Comparison of ENCODE assay signal across 9 cellular contexts in the genomic region with DNA sequence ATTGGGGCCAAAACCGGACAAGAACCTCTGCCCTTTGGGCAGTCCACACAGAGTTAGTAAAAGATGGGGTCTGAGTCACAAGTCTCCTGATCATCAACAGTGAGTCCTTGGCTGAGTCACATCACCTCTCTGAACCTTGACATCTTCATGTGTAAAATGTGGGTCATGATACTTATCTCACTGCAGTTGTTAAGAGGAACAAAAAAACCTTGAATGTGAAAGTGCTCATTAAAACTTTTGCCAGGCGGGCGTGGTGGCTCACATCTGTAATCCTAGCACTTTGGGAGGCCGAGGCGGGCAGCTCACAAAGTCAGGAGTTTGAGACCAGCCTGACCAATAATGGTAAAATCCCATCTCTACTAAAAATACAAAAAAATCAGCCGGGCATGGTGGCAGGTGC. TPM values are rescaled to one million over a fixed set of nuclear protein-coding genes. Genes with fewer than 3 reads are reported as not detected.
A peak's percentile ranks its signal among the peaks of the same experiment; 100 is the strongest.
DNase-seq lines count a peak whose midpoint lies in the region; ATAC-seq, FAIRE-seq and TF ChIP-seq lines count a peak whose summit lies in the region.
"Had no signal": no experiment of that assay in that cellular context is flagged by ENCODE, and none has a peak within 500 bp of the region (broad histone marks: within the 10 kb centered on the region; RNA-seq: fewer than 3 reads in every experiment).

No MANE protein-coding gene starts in this region.

- WGBS in ovary, 3 donors, result 91 to 97% (median 92%) methylated on average over 6 of the region's 6 CpGs

- no peaks in the 10 kb centered on the region for H3K9me1 ChIP-seq in endothelial cell of umbilical vein (replicated peaks; ENCODE audit: control insufficient read depth, extremely low read depth, insufficient read depth, low read length)

- FAIRE-seq in endothelial cell of umbilical vein (lab: Jason Lieb, UNC), result no peak

- H2AFZ ChIP-seq in endothelial cell of umbilical vein (ENCODE audit: low read depth, low read length), result no peak overlapping the region

- BruUV-seq in endothelial cell of umbilical vein (replicated peaks; lab: Mats Ljungman, UMichigan), result no TSS peak

- peaks cover 14% of the 10 kb centered on the region for H3K4me1 ChIP-seq in endothelial cell of umbilical vein (ENCODE audit: control insufficient read depth, extremely low read depth, insufficient read depth, low read length)
- peaks cover 3% of the 10 kb centered on the region for H3K4me1 ChIP-seq in ovary (ENCODE audit: insufficient read depth)

- dilution Hi-C loops in endothelial cell of umbilical vein (cut with MboI; ENCODE audit: extremely low pct_ligation_motif_present, low sequenced_read_pairs), result no loop called here

- no peak for TF ChIP-seq CTCF in endothelial cell of umbilical vein (IDR thresholded peaks at IDR 0.05; ENCODE audit: extremely low read depth in 1 of 2, insufficient read depth in 1 of 2, low read depth in 1 of 2, low read length in 2 of 2)
- TF ChIP-seq CTCF in ovary (IDR thresholded peaks at IDR 0.05), result no peak

- H3K4me3 ChIP-seq in endothelial cell of umbilical vein (replicated peaks in 1 of 3; ENCODE audit: insufficient read depth in 1 of 3, low read depth in 1 of 3, low read length in 3 of 3) (no peak overlapping the region), ovary (no peak overlapping the region)

- DNase-seq in stimulated activated CD4-positive, alpha-beta T cell treated with anti-CD3 and anti-CD28 coated beads, Interleukin-4, amount 100 ng/mL, for 48 hours (ENCODE audit: low read depth in 2 of 2), result peak; percentile 4 to 15
- no peak for DNase-seq in stimulated activated CD4-positive, alpha-beta T cell treated with anti-CD3 and anti-CD28 coated beads, Interleukin-2, amount 100 ng/mL, for 48 hours
- DNase-seq in endothelial cell of umbilical vein (ENCODE audit: low read depth, low spot score) (peak; percentile 28), ovary (no peak), anterior cingulate cortex (lab: John Stamatoyannopoulos, UW) (no peak)
- DNase-seq: hippocampal formation had no signal

- no peaks in the 10 kb centered on the region for H4K20me1 ChIP-seq in endothelial cell of umbilical vein (replicated peaks; ENCODE audit: control insufficient read depth, extremely low read depth, insufficient read depth, low read length)

- H3K4me2 ChIP-seq in endothelial cell of umbilical vein (ENCODE audit: insufficient read depth, low read length), result no peak overlapping the region

- no peak for ATAC-seq in GM21447 (IDR thresholded peaks at IDR 0.05; ENCODE audit: unreplicated experiment)

- TF ChIP-seq POLR2A in endothelial cell of umbilical vein (IDR thresholded peaks at IDR 0.05; ENCODE audit: low read depth, low read length), result no peak
- no peak for TF ChIP-seq POLR2A in ovary (IDR thresholded peaks at IDR 0.05)

- CTCF ChIA-PET in endothelial cell of umbilical vein (lab: Charles Lee), result no interaction called here

- no peaks in the 10 kb centered on the region for H3K27me3 ChIP-seq in endothelial cell of umbilical vein (ENCODE audit: control insufficient read depth in 2 of 2, insufficient read depth in 2 of 2, low read length in 2 of 2)
- H3K27me3 ChIP-seq in ovary, result no peaks in the 10 kb centered on the region

- H3K9me3 ChIP-seq in endothelial cell of umbilical vein (replicated peaks; ENCODE audit: control insufficient read depth, insufficient read depth, low read length) (no peaks in the 10 kb centered on the region), ovary (no peaks in the 10 kb centered on the region)

- no peak overlapping the region for H3K9ac ChIP-seq in endothelial cell of umbilical vein (replicated peaks; ENCODE audit: extremely low read depth, insufficient read depth, low read length)

- TF ChIP-seq EP300 in ovary (IDR thresholded peaks at IDR 0.05), result no peak

- H3K27ac ChIP-seq in endothelial cell of umbilical vein (ENCODE audit: insufficient read depth, low read depth, low read length), result no peak overlapping the region
- H3K27ac ChIP-seq in ovary, result no peak overlapping the region

- no peaks in the 10 kb centered on the region for H3K79me2 ChIP-seq in endothelial cell of umbilical vein (ENCODE audit: control insufficient read depth, insufficient read depth, low read length)

- intact Hi-C loops in endothelial cell of umbilical vein (cut with micrococcal nuclease) (no loop called here), ovary (cut with DNase I) (no loop called here)

- H3K36me3 ChIP-seq in endothelial cell of umbilical vein (ENCODE audit: control insufficient read depth in 2 of 2, extremely low read depth in 1 of 2, insufficient read depth in 2 of 2, low read length in 2 of 2), result no peaks in the 10 kb centered on the region
- H3K36me3 ChIP-seq in ovary, result no peaks in the 10 kb centered on the region

- POLR2A ChIA-PET in endothelial cell of umbilical vein (lab: Charles Lee), result no interaction called here

TF ChIP-seq in endothelial cell of umbilical vein, 7 proteins besides CTCF, POLR2A, EP300 and RAD21:
- TF ChIP-seq FOS (IDR thresholded peaks at IDR 0.05; ENCODE audit: borderline replicate concordance, insufficient read depth, low read length) (peak; percentile 67), JUN (IDR thresholded peaks at IDR 0.05; ENCODE audit: borderline replicate concordance, insufficient read depth, insufficient read length, low read depth) (peak; percentile 39), POLR2AphosphoS5 (IDR thresholded peaks at IDR 0.05; ENCODE audit: insufficient read depth, low read depth, low read length) (no peak), GATA2 (IDR thresholded peaks at IDR 0.05; ENCODE audit: insufficient read depth, insufficient read length, low read depth, low read length) (peak; percentile 63)
TF ChIP-seq in endothelial cell of umbilical vein: peak in this region for 3.

RNA-seq across cellular contexts. Expression of gene S100A16, which starts 15.7 kb away (rescaled TPM):
- total RNA-seq in endothelial cell of umbilical vein (545 and 701 TPM in 2 replicates), ovary (100 to 1,000 TPM in 2 of 7 donors, 10 to 100 TPM in 5; 40.7 to 110 (median 67.3) TPM)
- polyA plus RNA-seq in endothelial cell of umbilical vein (1,770 and 2,016 TPM in 2 replicates), ovary (100 to 1,000 TPM; 117 to 200 TPM)
- 1,592 and 1,594 TPM in 2 replicates for polyA plus RNA-seq in endothelial cell of umbilical vein (2011; cell fraction: cytosol; rRNA removed)
- 375 and 429 TPM in 2 replicates for polyA plus RNA-seq in endothelial cell of umbilical vein (2011; cell fraction: nucleus; rRNA removed)
- 731 and 878 TPM in 2 replicates for polyA plus RNA-seq in endothelial cell of umbilical vein (2012)
- polyA minus RNA-seq in endothelial cell of umbilical vein, result 643 and 675 TPM in 2 replicates
- polyA minus RNA-seq in endothelial cell of umbilical vein (2011; cell fraction: cytosol; rRNA and poly(A)+ RNA removed), result 133 TPM
- polyA minus RNA-seq in endothelial cell of umbilical vein (2011; cell fraction: nucleus; rRNA and poly(A)+ RNA removed), result 156 and 175 TPM in 2 replicates

RNA-seq across cellular contexts. Expression of gene S100A14, which starts 18.9 kb away (rescaled TPM):
- 0.35 TPM in 1 of 2 replicates, not detected in the other for total RNA-seq in endothelial cell of umbilical vein
- polyA plus RNA-seq in endothelial cell of umbilical vein, result 0.10 TPM in 1 of 2 replicates, not detected in the other
- polyA plus RNA-seq in endothelial cell of umbilical vein (2011; cell fraction: cytosol; rRNA removed), result not detected in 2 replicates
- 0.59 and 0.88 TPM in 2 replicates for polyA plus RNA-seq in endothelial cell of umbilical vein (2011; cell fraction: nucleus; rRNA removed)
- not detected in 2 replicates for polyA plus RNA-seq in endothelial cell of umbilical vein (2012)
- not detected in 2 replicates for polyA minus RNA-seq in endothelial cell of umbilical vein
- polyA minus RNA-seq in endothelial cell of umbilical vein (2011; cell fraction: cytosol; rRNA and poly(A)+ RNA removed), result 12.6 TPM
- polyA minus RNA-seq in endothelial cell of umbilical vein (2011; cell fraction: nucleus; rRNA and poly(A)+ RNA removed), result not detected in 2 replicates
- total RNA-seq in ovary, result 10 to 100 TPM in 1 of 7 donors, 1 to 10 TPM in 4, not detected in 2; 1.3 to 19.8 (median 2.9) TPM
- under 1 TPM; 0.40 to 0.68 TPM for polyA plus RNA-seq in ovary

RNA-seq across cellular contexts. Expression of gene S100A13, which starts 30.1 kb away (rescaled TPM):
- total RNA-seq in endothelial cell of umbilical vein (155 and 255 TPM in 2 replicates), ovary (100 to 1,000 TPM in 4 of 7 donors, 10 to 100 TPM in 3; 73.2 to 263 (median 103) TPM)
- polyA plus RNA-seq in endothelial cell of umbilical vein (332 and 360 TPM in 2 replicates), ovary (100 to 1,000 TPM; 179 to 560 TPM)
- polyA plus RNA-seq in endothelial cell of umbilical vein (2011; cell fraction: cytosol; rRNA removed), result 385 and 427 TPM in 2 replicates
- polyA plus RNA-seq in endothelial cell of umbilical vein (2011; cell fraction: nucleus; rRNA removed), result 150 and 158 TPM in 2 replicates
- polyA plus RNA-seq in endothelial cell of umbilical vein (2012), result 221 and 233 TPM in 2 replicates
- polyA minus RNA-seq in endothelial cell of umbilical vein, result 113 and 129 TPM in 2 replicates
- 39.0 TPM for polyA minus RNA-seq in endothelial cell of umbilical vein (2011; cell fraction: cytosol; rRNA and poly(A)+ RNA removed)
- 16.5 and 16.8 TPM in 2 replicates for polyA minus RNA-seq in endothelial cell of umbilical vein (2011; cell fraction: nucleus; rRNA and poly(A)+ RNA removed)

RNA-seq across cellular contexts. Expression of gene S100A1, which starts 31.0 kb away (rescaled TPM):
- total RNA-seq in endothelial cell of umbilical vein (not detected in 2 replicates), ovary (10 to 100 TPM in 2 of 7 donors, 1 to 10 TPM in 3, under 1 TPM in 1, not detected in 1; 0.91 to 77.2 (median 4.8) TPM)
- polyA plus RNA-seq in endothelial cell of umbilical vein (not detected in 2 replicates), ovary (1 to 10 TPM in 1 of 2 donors, under 1 TPM in 1; 0.97 to 1.2 TPM)
- polyA plus RNA-seq in endothelial cell of umbilical vein (2011; cell fraction: cytosol; rRNA removed), result not detected in 2 replicates
- not detected in 2 replicates for polyA plus RNA-seq in endothelial cell of umbilical vein (2011; cell fraction: nucleus; rRNA removed)
- 0.66 and 1.1 TPM in 2 replicates for polyA plus RNA-seq in endothelial cell of umbilical vein (2012)
- 0.58 TPM in 1 of 2 replicates, not detected in the other for polyA minus RNA-seq in endothelial cell of umbilical vein
- 1.3 TPM for polyA minus RNA-seq in endothelial cell of umbilical vein (2011; cell fraction: cytosol; rRNA and poly(A)+ RNA removed)
- not detected in 2 replicates for polyA minus RNA-seq in endothelial cell of umbilical vein (2011; cell fraction: nucleus; rRNA and poly(A)+ RNA removed)
- total RNA-seq: pulmonary artery endothelial cell had no signal

RNA-seq across cellular contexts. Expression of gene S100A2, which starts 31.6 kb away (rescaled TPM):
- total RNA-seq in endothelial cell of umbilical vein (4.0 and 4.4 TPM in 2 replicates), ovary (1 to 10 TPM in 4 of 7 donors, under 1 TPM in 1, not detected in 2; 0.61 to 4.0 (median 1.8) TPM)
- polyA plus RNA-seq in endothelial cell of umbilical vein (3.9 and 4.3 TPM in 2 replicates), ovary (1 to 10 TPM in 1 of 2 donors, under 1 TPM in 1; 0.88 to 3.3 TPM)
- polyA plus RNA-seq in endothelial cell of umbilical vein (2011; cell fraction: cytosol; rRNA removed), result 4.4 and 4.6 TPM in 2 replicates
- 5.0 and 5.6 TPM in 2 replicates for polyA plus RNA-seq in endothelial cell of umbilical vein (2011; cell fraction: nucleus; rRNA removed)
- 2.2 and 4.0 TPM in 2 replicates for polyA plus RNA-seq in endothelial cell of umbilical vein (2012)
- 1.2 TPM in 1 of 2 replicates, not detected in the other for polyA minus RNA-seq in endothelial cell of umbilical vein
- polyA minus RNA-seq in endothelial cell of umbilical vein (2011; cell fraction: cytosol; rRNA and poly(A)+ RNA removed), result 3.6 TPM
- not detected in 2 replicates for polyA minus RNA-seq in endothelial cell of umbilical vein (2011; cell fraction: nucleus; rRNA and poly(A)+ RNA removed)
- total RNA-seq: temporal lobe had no signal

Comparison
In these comparisons a context has a peak if more than half of its experiments do, and no peak if none do; other contexts are left out.
1. DNase-seq: peak in stimulated activated CD4-positive, alpha-beta T cell treated with anti-CD3 and anti-CD28 coated beads, Interleukin-4, amount 100 ng/mL, for 48 hours (2 of 2) and endothelial cell of umbilical vein (single experiment); none in stimulated activated CD4-positive, alpha-beta T cell treated with anti-CD3 and anti-CD28 coated beads, Interleukin-2, amount 100 ng/mL, for 48 hours (0 of 2), ovary (0 of 5) and anterior cingulate cortex (0 of 58).